In the genomic region with DNA sequence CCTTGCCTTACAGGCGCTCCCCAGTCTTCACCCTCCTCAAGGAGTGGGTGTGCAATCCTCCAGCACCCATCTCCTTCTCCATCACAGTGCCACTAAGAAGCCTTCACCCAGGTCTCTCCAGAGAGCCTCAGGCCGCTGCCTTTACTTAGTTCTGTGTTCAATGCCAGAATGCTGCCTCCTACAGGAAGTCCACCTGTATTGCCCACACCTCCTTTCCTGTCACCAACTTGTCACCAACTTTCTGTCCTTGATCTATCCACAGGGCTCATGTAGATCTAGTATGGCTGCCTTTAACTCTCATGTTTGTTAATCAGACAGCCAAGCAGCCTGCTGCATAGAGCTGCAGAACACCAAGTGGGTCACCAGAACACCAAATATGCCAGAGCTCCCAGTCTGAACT, we compare ENCODE assay signal across 8 cellular contexts. TPM values are rescaled to one million over a fixed set of nuclear protein-coding genes. Genes with fewer than 3 reads are reported as not detected.
DNase-seq lines count a peak whose midpoint lies in the region; ATAC-seq, FAIRE-seq and TF ChIP-seq lines count a peak whose summit lies in the region.

No MANE protein-coding gene starts in this region.

- TF ChIP-seq CTCF in GM10248 (IDR thresholded peaks at IDR 0.05; ENCODE audit: control extremely low read depth, extremely low read depth, low read depth, missing control alignments) (peak; percentile 47), Loucy (conservative IDR thresholded peaks at IDR 0.05; ENCODE audit: low read length) (peak; percentile 73), astrocyte of the spinal cord (IDR thresholded peaks at IDR 0.05; ENCODE audit: low read depth, low read length) (peak; percentile 42), neural progenitor cell (IDR thresholded peaks at IDR 0.05) (peak; percentile 59)

- no peaks in the 10 kb centered on the region for H3K9me3 Mint-ChIP-seq in neural progenitor cell

- no peak overlapping the region for H2AFZ ChIP-seq in Loucy (ENCODE audit: low read length)
- H2AFZ ChIP-seq in neural progenitor cell (replicated peaks): no peak overlapping the region

- H3K9me2 ChIP-seq in Loucy (replicated peaks; ENCODE audit: low read depth, low read length): no peaks in the 10 kb centered on the region

- no peaks in the 10 kb centered on the region for H3K36me3 ChIP-seq in Loucy (ENCODE audit: insufficient read depth, low read length)
- no peaks in the 10 kb centered on the region for H3K36me3 ChIP-seq in neural progenitor cell

- no peak overlapping the region for H3K27ac ChIP-seq in neural progenitor cell

- H3F3A ChIP-seq in Loucy (ENCODE audit: low read depth) (peaks cover 3% of the 10 kb centered on the region; the same call in 1 of the 2 replicates), neural progenitor cell (ENCODE audit: low read depth) (no peaks in the 10 kb centered on the region)

- no peaks in the 10 kb centered on the region for H3K36me3 Mint-ChIP-seq in neural progenitor cell

- no peak for DNase-seq in GM10248 (ENCODE audit: extremely low spot score)
- no peak for DNase-seq in astrocyte of the spinal cord (ENCODE audit: low read depth, low spot score)
- peak; percentile 53 for DNase-seq in neural progenitor cell (ENCODE audit: low spot score)
- no peak for DNase-seq in urothelium cell line (ENCODE audit: low spot score)
- no peak for DNase-seq in T-helper 9 cell
- no peak for DNase-seq in amygdala (lab: John Stamatoyannopoulos, UW)

- in situ Hi-C loops in astrocyte of the spinal cord (cut with HindIII; ENCODE audit: low sequenced_read_pairs): no loop called here

- H3K9me3 ChIP-seq in Loucy (ENCODE audit: insufficient read depth, low read depth, low read length) (no peaks in the 10 kb centered on the region), neural progenitor cell (ENCODE audit: low read depth) (no peaks in the 10 kb centered on the region)

- no peak for FAIRE-seq in urothelium cell line (lab: Jason Lieb, UNC)

- H3K4me2 ChIP-seq in Loucy (ENCODE audit: low read depth, low read length, poor library complexity, severe bottlenecking) (peak overlapping the region; percentile 93), neural progenitor cell (no peak overlapping the region)

- peaks cover 49% of the 10 kb centered on the region for H3K79me2 ChIP-seq in Loucy (ENCODE audit: insufficient read depth, low read length)
- H3K79me2 ChIP-seq in neural progenitor cell (ENCODE audit: low read depth): no peaks in the 10 kb centered on the region

- H3K4me3 Mint-ChIP-seq in neural progenitor cell: peak overlapping the region; percentile 5

- ATAC-seq in HG02885 (IDR thresholded peaks at IDR 0.05; ENCODE audit: poor library complexity, unreplicated experiment): no peak

- H3K9ac ChIP-seq in Loucy (ENCODE audit: low read depth, low read length, poor library complexity, severe bottlenecking) (peak overlapping the region; percentile 85), neural progenitor cell (no peak overlapping the region)

- H3K4me1 ChIP-seq in Loucy (ENCODE audit: insufficient read depth, low read length, poor library complexity, severe bottlenecking) (peaks cover 68% of the 10 kb centered on the region), neural progenitor cell (peaks cover 6% of the 10 kb centered on the region)

- H3K27me3 ChIP-seq in Loucy (ENCODE audit: insufficient read depth, low read length, poor library complexity, severe bottlenecking): no peaks in the 10 kb centered on the region
- peaks cover 2% of the 10 kb centered on the region for H3K27me3 ChIP-seq in neural progenitor cell

- no peak overlapping the region for H3K27ac Mint-ChIP-seq in neural progenitor cell

- no peaks in the 10 kb centered on the region for H4K20me1 ChIP-seq in Loucy (ENCODE audit: insufficient read depth, low read length, poor library complexity, severe bottlenecking)
- no peaks in the 10 kb centered on the region for H4K20me1 ChIP-seq in neural progenitor cell (ENCODE audit: low read depth)

- CTCF ChIA-PET in GM10248 (lab: Yijun Ruan, JAX): interaction anchor here (1.0 to 54.8 kb wide), 5 partner anchors 7 to 92 kb away, joined by 3 to 2725 read pairs (median 10); partner anchors contain the start of genes ATP6V1G2, DDX39B, LST1 and LTA

- POLR2A ChIA-PET in GM10248 (lab: Yijun Ruan, JAX): interaction anchor here (0.6 to 3.0 kb wide), 5 partner anchors 9 to 61 kb away, joined by 3 to 41 read pairs (median 3); partner anchors contain the start of genes DDX39B, NFKBIL1 and TNF

- peaks cover 11% of the 10 kb centered on the region for H3K27me3 Mint-ChIP-seq in neural progenitor cell (ENCODE audit: insufficient read depth, low read depth)

- H3K4me3 ChIP-seq in Loucy (ENCODE audit: low read length, poor library complexity, severe bottlenecking) (peak overlapping the region; percentile 70), astrocyte of the spinal cord (ENCODE audit: low read depth, low read length) (no peak overlapping the region), neural progenitor cell (no peak overlapping the region)

- peaks cover 16% of the 10 kb centered on the region for H3K4me1 Mint-ChIP-seq in neural progenitor cell

RNA-seq across cellular contexts. Expression of gene LST1, which starts 0.5 kb away (rescaled TPM):
- not detected in 2 replicates for total RNA-seq in neural progenitor cell (ENCODE audit: low replicate concordance)

RNA-seq across cellular contexts. Expression of gene LTB, which starts 3.3 kb away (rescaled TPM):
- total RNA-seq in neural progenitor cell (ENCODE audit: low replicate concordance): 0.15 TPM in 1 of 2 replicates, not detected in the other

RNA-seq across cellular contexts. Expression of gene NCR3, which starts 7.3 kb away (rescaled TPM):
- not detected in 2 replicates for total RNA-seq in neural progenitor cell (ENCODE audit: low replicate concordance)

RNA-seq across cellular contexts. Expression of gene TNF, which starts 10.2 kb away (rescaled TPM):
- total RNA-seq in neural progenitor cell (ENCODE audit: low replicate concordance): 0.19 TPM in 1 of 2 replicates, not detected in the other

RNA-seq across cellular contexts. Expression of gene LTA, which starts 13.4 kb away (rescaled TPM):
- not detected in 2 replicates for total RNA-seq in neural progenitor cell (ENCODE audit: low replicate concordance)
